Comparison of ENCODE assay signal across 33 cellular contexts in the genomic region with DNA sequence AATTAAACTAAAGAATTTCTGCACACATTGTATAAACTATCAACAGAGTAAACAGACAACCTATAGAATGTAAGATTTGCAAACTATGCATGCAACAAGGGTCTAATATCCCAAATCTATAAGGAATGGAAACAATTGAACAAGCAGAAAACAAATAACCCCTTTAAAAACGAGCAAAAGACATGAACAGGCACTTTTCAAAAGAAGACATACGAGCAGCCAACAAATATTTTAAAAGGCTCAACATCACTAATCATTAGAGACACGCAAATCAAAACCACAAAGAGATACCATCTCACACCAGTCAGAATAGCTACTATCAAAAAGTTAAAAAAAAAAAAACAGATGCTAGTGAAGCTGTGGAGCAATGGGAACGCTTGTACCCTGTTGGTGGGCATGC. TPM values are rescaled to one million over a fixed set of nuclear protein-coding genes. Genes with fewer than 3 reads are reported as not detected.
DNase-seq lines count a peak whose midpoint lies in the region; ATAC-seq and TF ChIP-seq lines count a peak whose summit lies in the region.
"Had no signal": no experiment of that assay in that cellular context is flagged by ENCODE, and none has a peak within 500 bp of the region (broad histone marks: within the 10 kb centered on the region; RNA-seq: fewer than 3 reads in every experiment).

No MANE protein-coding gene starts in this region.

- no peak for ATAC-seq in Right ventricle myocardium superior (ENCODE audit: poor library complexity)
- ATAC-seq: A549; CD8-positive, alpha-beta T cell had no signal

- no peaks in the 10 kb centered on the region for H3K4me1 Mint-ChIP-seq in endodermal cell
- H3K4me1 Mint-ChIP-seq: B cell; CD14-positive monocyte; CD4-positive, alpha-beta memory T cell; CD8-positive, alpha-beta memory T cell had no signal

- no peaks in the 10 kb centered on the region for H3K27me3 ChIP-seq in endodermal cell (ENCODE audit: control insufficient read depth, insufficient read depth, low read length, poor library complexity, severe bottlenecking)
- H3K27me3 ChIP-seq: BE2C; BLaER1; BLaER1 treated with 17β-estradiol and CSF1 and Interleukin-3, amounts not matched to agents 10 nM and 100 nM had no signal

- no peaks in the 10 kb centered on the region for H3K36me3 ChIP-seq in endodermal cell (ENCODE audit: control insufficient read depth, insufficient read depth, low read length)
- H3K36me3 ChIP-seq: BE2C had no signal

- DNase-seq in endodermal cell (no peak), Right ventricle myocardium superior (no peak)
- DNase-seq: 8988T; ACHN; AML-193; BE2C; C1 segment of cervical spinal cord; Caco-2; Calu3; CD4-positive, alpha-beta memory T cell; CD4-positive, alpha-beta T cell; CD4-positive, CD25-positive, alpha-beta regulatory T cell; CD8-positive, alpha-beta memory T cell; CD8-positive, alpha-beta T cell; COR-L47; DMS 273 treated with DMSO at 0.1 percent for 48 hours; DMS153; DMS53; DMS79; DMS79 treated with DMSO at 0.1 percent for 48 hours; DND-41; EL had no signal

- H3K27me3 Mint-ChIP-seq in endodermal cell (ENCODE audit: insufficient read depth), result no peaks in the 10 kb centered on the region
- H3K27me3 Mint-ChIP-seq: B cell; CD4-positive, alpha-beta memory T cell; CD4-positive, alpha-beta T cell; CD4-positive, CD25-positive, alpha-beta regulatory T cell; CD8-positive, alpha-beta memory T cell had no signal

- H3K4me3 Mint-ChIP-seq in endodermal cell, result no peak overlapping the region
- H3K4me3 Mint-ChIP-seq: B cell; CD14-positive monocyte; CD4-positive, alpha-beta memory T cell; CD4-positive, alpha-beta T cell; CD4-positive, CD25-positive, alpha-beta regulatory T cell; CD8-positive, alpha-beta memory T cell; CD8-positive, alpha-beta T cell had no signal

- intact Hi-C loops in Right ventricle myocardium superior (cut with DNase I), result no loop called here

- H3K4me3 ChIP-seq in endodermal cell (ENCODE audit: low read length), result no peak overlapping the region
- H3K4me3 ChIP-seq: A549; BLaER1; BLaER1 treated with 17β-estradiol and CSF1 and Interleukin-3, amounts not matched to agents 10 nM and 100 nM had no signal

- 92 to 95% methylated on average over 3 to 4 of the region's 4 CpGs for WGBS in endodermal cell (ENCODE audit: insufficient coverage in 1 of 2, insufficient read length in 1 of 2), 2 experiments

- H3K9me3 ChIP-seq in endodermal cell (ENCODE audit: control insufficient read depth, low read length), result peaks cover 29% of the 10 kb centered on the region
- H3K9me3 ChIP-seq: BE2C had no signal

- H3K27ac Mint-ChIP-seq in endodermal cell, result no peak overlapping the region
- H3K27ac Mint-ChIP-seq: B cell; CD4-positive, alpha-beta memory T cell; CD4-positive, alpha-beta T cell; CD8-positive, alpha-beta memory T cell; CD8-positive, alpha-beta T cell had no signal

- TF ChIP-seq CTCF in endodermal cell (conservative IDR thresholded peaks at IDR 0.05), result peak; percentile 50

- H3K36me3 Mint-ChIP-seq in endodermal cell (ENCODE audit: low read depth), result peaks cover 26% of the 10 kb centered on the region

- H3K4me1 ChIP-seq in endodermal cell (ENCODE audit: control insufficient read depth, insufficient read depth, low read length), result no peaks in the 10 kb centered on the region
- H3K4me1 ChIP-seq: A549; BE2C; BLaER1; BLaER1 treated with 17β-estradiol and CSF1 and Interleukin-3, amounts not matched to agents 10 nM and 100 nM; Caco-2 had no signal

- peaks cover 31% of the 10 kb centered on the region for H3K9me3 Mint-ChIP-seq in endodermal cell

- H3K27ac ChIP-seq in endodermal cell (ENCODE audit: low read depth, low read length), result no peak overlapping the region
- H3K27ac ChIP-seq: 22Rv1; A549; BLaER1; BLaER1 treated with 17β-estradiol and CSF1 and Interleukin-3, amounts not matched to agents 10 nM and 100 nM; C4-2B had no signal

- no peak overlapping the region for H3K9ac ChIP-seq in endodermal cell (ENCODE audit: extremely low read depth, low read length, poor library complexity, severe bottlenecking)
- H3K9ac ChIP-seq: BLaER1; BLaER1 treated with 17β-estradiol and CSF1 and Interleukin-3, amounts not matched to agents 10 nM and 100 nM had no signal

RNA-seq across cellular contexts. Expression of a gene that starts 4.7 kb away (rescaled TPM):
- 1 to 10 TPM; 1.2 to 5.1 TPM for total RNA-seq in endodermal cell
- polyA plus RNA-seq in endodermal cell (2013, experiment 1 of 2), result 0.18 TPM
- 0.37 TPM for polyA plus RNA-seq in endodermal cell (2013, experiment 2 of 2)
- 0.27 TPM for total RNA-seq in Right ventricle myocardium superior
- polyA plus RNA-seq: BJ; CD14-positive monocyte; CD4-positive, alpha-beta memory T cell; CD4-positive, CD25-positive, alpha-beta regulatory T cell; CD8-positive, alpha-beta memory T cell had no signal

RNA-seq across cellular contexts. Expression of a gene that starts 20.6 kb away (rescaled TPM):
- total RNA-seq in endodermal cell, result 10 to 100 TPM; 13.4 to 42.6 TPM
- 2.9 TPM for polyA plus RNA-seq in endodermal cell (2013, experiment 1 of 2)
- 5.7 TPM for polyA plus RNA-seq in endodermal cell (2013, experiment 2 of 2)
- 2.5 TPM for total RNA-seq in Right ventricle myocardium superior

RNA-seq across cellular contexts. Expression of a gene that starts 24.4 kb away (rescaled TPM):
- total RNA-seq in endodermal cell (1 to 10 TPM in 1 of 2 donors, not detected in 1; 1.2 TPM), Right ventricle myocardium superior (not detected)
- not detected for polyA plus RNA-seq in endodermal cell (2013, experiment 1 of 2)
- not detected for polyA plus RNA-seq in endodermal cell (2013, experiment 2 of 2)
- total RNA-seq: A172; A673; B cell; Calu3; CD4-positive, alpha-beta memory T cell; CD4-positive, alpha-beta T cell; CD4-positive, CD25-positive, alpha-beta regulatory T cell; CD8-positive, alpha-beta memory T cell; CD8-positive, alpha-beta T cell; Daoy had no signal
- polyA plus RNA-seq: CD14-positive monocyte; CD4-positive, alpha-beta memory T cell; CD4-positive, CD25-positive, alpha-beta regulatory T cell; CD8-positive, alpha-beta memory T cell had no signal

RNA-seq across cellular contexts. Expression of a gene that starts 34.4 kb away (rescaled TPM):
- 1 to 10 TPM; 2.0 to 8.1 TPM for total RNA-seq in endodermal cell
- 0.82 TPM for polyA plus RNA-seq in endodermal cell (2013, experiment 1 of 2)
- polyA plus RNA-seq in endodermal cell (2013, experiment 2 of 2), result 1.5 TPM
- total RNA-seq in Right ventricle myocardium superior, result 0.75 TPM
- total RNA-seq: Daoy had no signal

RNA-seq across cellular contexts. Expression of a gene that starts 55.4 kb away (rescaled TPM):
- total RNA-seq in endodermal cell (1 to 10 TPM; 3.8 to 7.9 TPM), Right ventricle myocardium superior (1.1 TPM)
- 6.6 TPM for polyA plus RNA-seq in endodermal cell (2013, experiment 1 of 2)
- polyA plus RNA-seq in endodermal cell (2013, experiment 2 of 2), result 6.9 TPM
- total RNA-seq: CD4-positive, alpha-beta T cell; CD8-positive, alpha-beta T cell had no signal
- polyA plus RNA-seq: CD14-positive monocyte had no signal
